Comparison of ENCODE assay signal across 9 cellular contexts in genomic region chr1:63323866-63324778, GRCh38. TPM values are rescaled to one million over a fixed set of nuclear protein-coding genes. Genes with fewer than 3 reads are reported as not detected.
DNase-seq lines count a peak whose midpoint lies in the region; ATAC-seq and TF ChIP-seq lines count a peak whose summit lies in the region.
"Had no signal": no experiment of that assay in that cellular context is flagged by ENCODE, and none has a peak within 500 bp of the region (broad histone marks: within the 10 kb centered on the region; RNA-seq: fewer than 3 reads in every experiment).

No MANE protein-coding gene starts in this region.

- H3K4me3 ChIP-seq in CD8-positive, alpha-beta T cell (ENCODE audit: low read depth, low read length): no peak overlapping the region
- H3K4me3 ChIP-seq in ascending aorta: peak overlapping the region; percentile 56 to 69

- peaks cover 61% of the 10 kb centered on the region for H3K23me2 ChIP-seq in H9 (ENCODE audit: insufficient read length, low read depth, low read length, poor library complexity, severe bottlenecking)

- intact Hi-C loops in CD8-positive, alpha-beta T cell (cut with DNase I, micrococcal nuclease): loop anchor here in 1 of 2 experiments (5.0 to 10.0 kb wide), 3 partner anchors 539 to 1741 kb away; partner anchors contain the start of gene ATG4C
- intact Hi-C loops in ascending aorta (cut with DNase I): no loop called here
- intact Hi-C loops in natural killer cell (cut with micrococcal nuclease): no loop called here

- peak overlapping the region; percentile 50 for H3K9ac ChIP-seq in H9 (ENCODE audit: extremely low read depth, insufficient read length, low read length)

- no peak overlapping the region for H3K4ac ChIP-seq in H9 (ENCODE audit: low read depth, low read length)

- no peaks in the 10 kb centered on the region for H3K36me3 Mint-ChIP-seq in CD8-positive, alpha-beta T cell
- H3K36me3 Mint-ChIP-seq in H9 (ENCODE audit: insufficient read depth in 1 of 3, low read depth in 3 of 3) (peaks cover 0 to 6% (median 0%) of the 10 kb centered on the region in 3 experiments; a peak in 3 of 7 replicates), natural killer cell (peaks cover 28% of the 10 kb centered on the region)

- H3K56ac ChIP-seq in H9 (ENCODE audit: insufficient read length, low read depth, low read length): no peak overlapping the region

- H4K5ac ChIP-seq in H9 (ENCODE audit: insufficient read length, low read depth, low read length): no peak overlapping the region

- H3K4me2 ChIP-seq in H9 (ENCODE audit: insufficient read depth, insufficient read length, low read length): peak overlapping the region; percentile 95

- peak overlapping the region; percentile 75 for H3K4me3 Mint-ChIP-seq in CD8-positive, alpha-beta T cell
- H3K4me3 Mint-ChIP-seq in H9 (peak overlapping the region; percentile 83 to 96), natural killer cell (peak overlapping the region; percentile 88)

- no peaks in the 10 kb centered on the region for H3K79me1 ChIP-seq in H9 (ENCODE audit: insufficient read depth, low read depth, low read length, poor library complexity, severe bottlenecking)

- no peak overlapping the region for H2AFZ ChIP-seq in H9 (ENCODE audit: low read length)

- WGBS in H9 (ENCODE audit: extremely low coverage, insufficient read length, low lambda C conversion rate): no CpG with 5 or more reads among the region's 114 CpGs

- no peak overlapping the region for H4K91ac ChIP-seq in H9 (ENCODE audit: insufficient read length, low read depth, low read length)

- H3K36me3 ChIP-seq in CD8-positive, alpha-beta T cell (ENCODE audit: insufficient read depth, low read length): no peaks in the 10 kb centered on the region
- no peaks in the 10 kb centered on the region for H3K36me3 ChIP-seq in ascending aorta

- H2BK12ac ChIP-seq in H9 (ENCODE audit: insufficient read length, low read depth, low read length): no peak overlapping the region

- no peak overlapping the region for H2BK5ac ChIP-seq in H9 (ENCODE audit: insufficient read length, low read length)

- H3K27ac ChIP-seq in CD8-positive, alpha-beta T cell (ENCODE audit: low read depth, low read length): no peak overlapping the region
- H3K27ac ChIP-seq in H9 (ENCODE audit: insufficient read length, low read depth, low read length) (no peak overlapping the region), ascending aorta (no peak overlapping the region)

- H3K14ac ChIP-seq in H9 (ENCODE audit: insufficient read depth, low read length): peak overlapping the region; percentile 71; the same call in 1 of the 2 replicates

- no peak overlapping the region for H3K23ac ChIP-seq in H9 (ENCODE audit: insufficient read length, low read depth, low read length)

- H3T11ph ChIP-seq in H9 (ENCODE audit: low read length): no peak overlapping the region

- H3K4me1 Mint-ChIP-seq in CD8-positive, alpha-beta T cell (ENCODE audit: low read depth): peaks cover 34% of the 10 kb centered on the region
- peaks cover 56 to 63% of the 10 kb centered on the region in 2 experiments for H3K4me1 Mint-ChIP-seq in H9
- peaks cover 28 to 37% of the 10 kb centered on the region in 2 donors for H3K4me1 Mint-ChIP-seq in natural killer cell

- DNase-seq in CD8-positive, alpha-beta T cell: no peak
- DNase-seq in H9: peak; percentile 31
- DNase-seq in ascending aorta (ENCODE audit: low spot score in 2 of 2): no peak
- no peak for DNase-seq in natural killer cell
- DNase-seq in stimulated activated CD4-positive, alpha-beta T cell treated with anti-CD3 and anti-CD28 coated beads, Interleukin-1b, Interleukin-23, amount 100 ng/mL, for 48 hours: no peak
- DNase-seq: head of caudate nucleus had no signal

- H2BK15ac ChIP-seq in H9 (ENCODE audit: low read depth, low read length): no peak overlapping the region

- peaks cover 7% of the 10 kb centered on the region for H3K9me3 ChIP-seq in CD8-positive, alpha-beta T cell (ENCODE audit: low read length)
- H3K9me3 ChIP-seq in H9 (ENCODE audit: control insufficient read depth, low read depth, low read length): no peaks in the 10 kb centered on the region
- H3K9me3 ChIP-seq in ascending aorta: peaks cover 0 to 2% of the 10 kb centered on the region in 2 donors

- H3K27me3 Mint-ChIP-seq in CD8-positive, alpha-beta T cell (ENCODE audit: low read depth): peaks cover 73% of the 10 kb centered on the region
- H3K27me3 Mint-ChIP-seq in H9 (ENCODE audit: low read depth) (peaks cover 83% of the 10 kb centered on the region), natural killer cell (ENCODE audit: low read depth in 2 of 2) (peaks cover 69 to 73% of the 10 kb centered on the region in 2 donors)

- H2BK120ac ChIP-seq in H9 (ENCODE audit: low read depth, low read length, poor library complexity, severe bottlenecking): no peak overlapping the region

- H4K8ac ChIP-seq in H9 (replicated peaks; ENCODE audit: insufficient read length, low read depth, low read length): no peak overlapping the region

- POLR2A ChIA-PET in CD8-positive, alpha-beta T cell (lab: Charles Lee): no interaction called here

- H3K9me3 Mint-ChIP-seq in CD8-positive, alpha-beta T cell: peaks cover 11% of the 10 kb centered on the region
- H3K9me3 Mint-ChIP-seq in H9 (peaks cover 0 to 2% of the 10 kb centered on the region in 2 experiments; a peak in 3 of 5 replicates), natural killer cell (peaks cover 3 to 6% of the 10 kb centered on the region in 2 donors)

- no peak overlapping the region for H2BK20ac ChIP-seq in H9 (ENCODE audit: low read depth, low read length, poor library complexity, severe bottlenecking)

- H3K27ac Mint-ChIP-seq in CD8-positive, alpha-beta T cell: no peak overlapping the region
- peak overlapping the region in 1 of 3 experiments; percentile 97; a peak in 2 of 7 replicates for H3K27ac Mint-ChIP-seq in H9
- H3K27ac Mint-ChIP-seq in natural killer cell: peak overlapping the region; percentile 56 to 63

- H4K20me1 ChIP-seq in H9 (ENCODE audit: control insufficient read depth, insufficient read depth, insufficient read length): no peaks in the 10 kb centered on the region

- H2AK5ac ChIP-seq in H9 (ENCODE audit: insufficient read length, low read length): no peak overlapping the region

- no peak for ATAC-seq in CD8-positive, alpha-beta T cell
- ATAC-seq in natural killer cell (no peak), GM19023 (IDR thresholded peaks at IDR 0.05; ENCODE audit: unreplicated experiment) (no peak), GM18498 (IDR thresholded peaks at IDR 0.05; ENCODE audit: unreplicated experiment) (no peak), GM19324 (IDR thresholded peaks at IDR 0.05; ENCODE audit: low FRiP score, unreplicated experiment) (no peak)

- TF ChIP-seq CTCF in CD8-positive, alpha-beta T cell (IDR thresholded peaks at IDR 0.05): no peak
- TF ChIP-seq CTCF in H9 (conservative IDR thresholded peaks at IDR 0.05) (no peak; the same call in 2 of the 3 replicates), ascending aorta (IDR thresholded peaks at IDR 0.05) (no peak), natural killer cell (IDR thresholded peaks at IDR 0.05) (no peak)

- H3K27me3 ChIP-seq in CD8-positive, alpha-beta T cell (ENCODE audit: insufficient read depth, low read length): peaks cover 77% of the 10 kb centered on the region
- H3K27me3 ChIP-seq in H9 (ENCODE audit: insufficient read depth, low read length): peaks cover 10% of the 10 kb centered on the region; the same call in 1 of the 2 replicates
- H3K27me3 ChIP-seq in ascending aorta: peaks cover 63% of the 10 kb centered on the region

- H3K4me1 ChIP-seq in CD8-positive, alpha-beta T cell (ENCODE audit: insufficient read depth, low read length): peaks cover 32% of the 10 kb centered on the region
- H3K4me1 ChIP-seq in H9 (ENCODE audit: insufficient read depth, low read length): peaks cover 10% of the 10 kb centered on the region; the same call in 1 of the 2 replicates
- H3K4me1 ChIP-seq in ascending aorta: peaks cover 11 to 20% of the 10 kb centered on the region in 2 donors

- CTCF ChIA-PET in CD8-positive, alpha-beta T cell (lab: Charles Lee): interaction anchor here (1.3 to 2.0 kb wide), 2 partner anchors 10 to 440 kb away, joined by 3 to 4 read pairs; no protein-coding TSS in a partner anchor

- no peak overlapping the region for H3K18ac ChIP-seq in H9 (ENCODE audit: insufficient read length, low read depth, low read length)

- no peaks in the 10 kb centered on the region; the same call in 1 of the 2 replicates for H3K79me2 ChIP-seq in H9 (ENCODE audit: insufficient read depth, low read length)

RNA-seq across cellular contexts. Expression of gene FOXD3, which starts 1.8 kb away (rescaled TPM):
- total RNA-seq in CD8-positive, alpha-beta T cell: not detected
- total RNA-seq in H9 (2021) (25.8 and 26.1 TPM in 2 replicates), ascending aorta (not detected), natural killer cell (not detected)

RNA-seq across cellular contexts. Expression of gene ALG6, which starts 43.3 kb away (rescaled TPM):
- 10 to 100 TPM in 1 of 2 experiments, 1 to 10 TPM in 1; 10.0 to 10.3 TPM for total RNA-seq in CD8-positive, alpha-beta T cell
- total RNA-seq in H9 (2021): 21.4 and 21.9 TPM in 2 replicates
- 5.7 TPM for total RNA-seq in ascending aorta
- 10 to 100 TPM; 21.3 to 28.0 (median 23.4) TPM for total RNA-seq in natural killer cell

Comparison
In these comparisons a context has a peak if more than half of its experiments do, and no peak if none do; other contexts are left out.
1. RNA of gene FOXD3, which starts 1.8 kb away (total RNA-seq): 25.8 to 26.1 TPM in H9; not detected in CD8-positive, alpha-beta T cell, not detected in ascending aorta (single experiment) and not detected in natural killer cell; every median in the first group is over 10 times any median in the second.
2. Peak in every context shown above with its lines, with median percentiles within 50 percentile points of each other: H3K4me3 Mint-ChIP-seq.